In genomic region chr7:143555968-143556367, GRCh38 we compare ENCODE assay signal across 3 cellular contexts. TPM values are rescaled to one million over a fixed set of nuclear protein-coding genes. Genes with fewer than 3 reads are reported as not detected.
"Had no signal": no experiment of that assay in that cellular context is flagged by ENCODE, and none has a peak within 500 bp of the region (broad histone marks: within the 10 kb centered on the region; RNA-seq: fewer than 3 reads in every experiment).

No MANE protein-coding gene starts in this region.

RNA-seq across cellular contexts. Expression of gene CTAGE15, which starts 15.6 kb away (rescaled TPM):
- total RNA-seq: HepG2, HT1080, IMR-90 had no signal
- polyA plus RNA-seq: HepG2, IMR-90 had no signal
